Comparison of ENCODE assay signal across 8 cellular contexts in genomic region chr5:111512406-111513174, GRCh38. TPM values are rescaled to one million over a fixed set of nuclear protein-coding genes. Genes with fewer than 3 reads are reported as not detected.
DNase-seq lines count a peak whose midpoint lies in the region; ATAC-seq and TF ChIP-seq lines count a peak whose summit lies in the region.

Gene STARD4 (minus strand): TSS chr5:111512535. CDS start chr5:111507433, 5,102 bp downstream.

- H3K79me2 ChIP-seq in trophoblast cell (ENCODE audit: control insufficient read depth, insufficient read depth, low read length, poor library complexity): peaks cover 11% of the 10 kb centered on the region

- CTCF ChIA-PET in T-cell (lab: Charles Lee): interaction anchor here in 1 of 2 donors (0.7 to 1.5 kb wide), 5 partner anchors 8 to 38 kb away, joined by 3 to 14 read pairs (median 4); no protein-coding TSS in a partner anchor

- H3K4me1 Mint-ChIP-seq in T-cell (peaks cover 18 to 47% (median 43%) of the 10 kb centered on the region in 3 donors), type B pancreatic cell (ENCODE audit: unreplicated experiment) (peaks cover 28% of the 10 kb centered on the region)

- DNase-seq in NCI-H1436 (lab: John Stamatoyannopoulos, UW) (peak; percentile 95), T-cell (peak; percentile 84 to 96 (median 91)), adrenal gland (peak; percentile 97 to 98 (median 98)), cardiac septum (ENCODE audit: low spot score) (peak; percentile 96), trophoblast cell (peak; percentile 78), type B pancreatic cell (ENCODE audit: extremely low spot score, unreplicated experiment) (peak; percentile 94)

- H3K4me1 ChIP-seq in adrenal gland (replicated peaks in 1 of 2) (peaks cover 0 to 25% of the 10 kb centered on the region in 2 donors), trophoblast cell (ENCODE audit: control insufficient read depth in 1 of 2, insufficient read depth in 2 of 2, low read length in 2 of 2) (peaks cover 0 to 3% of the 10 kb centered on the region in 2 experiments)

- peak within 1 kb of the TSS; percentile 72 to 94 (median 88) for H3K27ac ChIP-seq in adrenal gland
- H3K27ac ChIP-seq in trophoblast cell (ENCODE audit: low read depth, low read length): peak within 1 kb of the TSS; percentile 96

- WGBS in adrenal gland, 4 donors: 0 to 1% (median 0%) methylated on average over 20 to 42 of the region's 42 CpGs
- no CpG with 5 or more reads among the region's 42 CpGs for WGBS in trophoblast cell (ENCODE audit: extremely low coverage, insufficient coverage, insufficient read length)

- H3K36me3 ChIP-seq in adrenal gland (replicated peaks in 1 of 2): no peaks in the 10 kb centered on the region
- no peaks in the 10 kb centered on the region for H3K36me3 ChIP-seq in trophoblast cell (ENCODE audit: control insufficient read depth in 1 of 2, insufficient read depth in 2 of 2, low read length in 2 of 2)

- POLR2A ChIA-PET in T-cell (lab: Charles Lee): interaction anchor here (0.5 to 1.7 kb wide), 8 partner anchors 15 to 648 kb away, joined by 3 to 17 read pairs (median 4); partner anchors contain the start of gene WDR36 (in 1 of the 2)

- H4K91ac ChIP-seq in trophoblast cell (ENCODE audit: low read depth, low read length): peak within 1 kb of the TSS; percentile 99

- ATAC-seq in HG02798 (IDR thresholded peaks at IDR 0.05; ENCODE audit: poor library complexity, unreplicated experiment): peak; percentile 94
- peak; percentile 93 to 97 (median 94) for ATAC-seq in T-cell (replicated peaks in 1 of 4)

- no peaks in the 10 kb centered on the region for H3K9me3 ChIP-seq in adrenal gland (replicated peaks in 1 of 3)
- no peaks in the 10 kb centered on the region for H3K9me3 ChIP-seq in trophoblast cell (ENCODE audit: insufficient read depth, low read depth, low read length)

- peak within 1 kb of the TSS; percentile 96 for H2AFZ ChIP-seq in trophoblast cell (ENCODE audit: insufficient read depth, low read length, poor library complexity)

- H2BK5ac ChIP-seq in trophoblast cell (ENCODE audit: low read depth, low read length, poor library complexity): peak within 1 kb of the TSS; percentile 99

- peak within 1 kb of the TSS; percentile 98 for H2BK120ac ChIP-seq in trophoblast cell (ENCODE audit: insufficient read depth, low read length, poor library complexity)

- H3K23ac ChIP-seq in trophoblast cell (ENCODE audit: low read length): no peak within 1 kb of the TSS

- peak within 1 kb of the TSS; percentile 98 to 99 (median 99) for H3K4me3 Mint-ChIP-seq in T-cell
- H3K4me3 Mint-ChIP-seq in type B pancreatic cell: peak within 1 kb of the TSS; percentile 98

- H3K4me3 ChIP-seq in GM12875 (ENCODE audit: low read depth, low read length) (peak within 1 kb of the TSS; percentile 91), adrenal gland (peak within 1 kb of the TSS; percentile 49 to 94 (median 60)), trophoblast cell (ENCODE audit: low read depth, low read length) (peak within 1 kb of the TSS; percentile 99)

- H3K36me3 Mint-ChIP-seq in T-cell (no peaks in the 10 kb centered on the region), type B pancreatic cell (no peaks in the 10 kb centered on the region)

- H3K4ac ChIP-seq in trophoblast cell (ENCODE audit: low read depth, low read length): peak within 1 kb of the TSS; percentile 99

- H3K18ac ChIP-seq in trophoblast cell (ENCODE audit: low read length): peak within 1 kb of the TSS; percentile 99

- peaks cover 12% of the 10 kb centered on the region for H3K79me1 ChIP-seq in trophoblast cell (ENCODE audit: low read length)

- H3K27ac Mint-ChIP-seq in T-cell: peak within 1 kb of the TSS; percentile 95 to 99
- peak within 1 kb of the TSS; percentile 97 for H3K27ac Mint-ChIP-seq in type B pancreatic cell

- peak within 1 kb of the TSS; percentile 99 for H3K14ac ChIP-seq in trophoblast cell (ENCODE audit: low read length)

- H3K9ac ChIP-seq in trophoblast cell (ENCODE audit: low read length): peak within 1 kb of the TSS; percentile 94

- intact Hi-C loops in adrenal gland (cut with DNase I) (no loop called here), cardiac septum (cut with DNase I) (loop anchor here (5.0 kb wide), 1 partner anchor 905 kb away; the partner anchor contains the start of gene EPB41L4A)

- peak within 1 kb of the TSS; percentile 97 for H2AK5ac ChIP-seq in trophoblast cell (ENCODE audit: low read length)

- peak; percentile 86 to 93 for TF ChIP-seq POLR2A in adrenal gland (IDR thresholded peaks at IDR 0.05)

- no peak for TF ChIP-seq CTCF in GM12875 (IDR thresholded peaks at IDR 0.05; ENCODE audit: borderline replicate concordance, insufficient read depth, low read depth, low read length)
- TF ChIP-seq CTCF in adrenal gland (IDR thresholded peaks at IDR 0.05): no peak
- TF ChIP-seq CTCF in type B pancreatic cell (conservative IDR thresholded peaks at IDR 0.05): no peak

- H2BK12ac ChIP-seq in trophoblast cell (ENCODE audit: low read length): peak within 1 kb of the TSS; percentile 93

- peak within 1 kb of the TSS; percentile 92 for H4K12ac ChIP-seq in trophoblast cell (ENCODE audit: low read depth, low read length)

- peak within 1 kb of the TSS; percentile 80 for H3K4me2 ChIP-seq in trophoblast cell (ENCODE audit: low read length)

- H3K27me3 ChIP-seq in adrenal gland (no peaks in the 10 kb centered on the region), trophoblast cell (ENCODE audit: insufficient read depth, low read length) (no peaks in the 10 kb centered on the region)

- H3K27me3 Mint-ChIP-seq in T-cell (no peaks in the 10 kb centered on the region), type B pancreatic cell (no peaks in the 10 kb centered on the region)

- H3K9me3 Mint-ChIP-seq in T-cell: no peaks in the 10 kb centered on the region
- H3K9me3 Mint-ChIP-seq in type B pancreatic cell: no peaks in the 10 kb centered on the region

- H4K8ac ChIP-seq in trophoblast cell (ENCODE audit: low read depth, low read length): peak within 1 kb of the TSS; percentile 95

RNA-seq across cellular contexts. Expression of gene STARD4, which starts in this region (rescaled TPM):
- 10 to 100 TPM; 10.2 to 16.5 (median 12.0) TPM for total RNA-seq in T-cell
- total RNA-seq in adrenal gland: 10 to 100 TPM; 13.3 to 75.9 (median 24.1) TPM
- 10 to 100 TPM in 1 of 3 donors, 1 to 10 TPM in 2; 7.2 to 72.2 (median 7.6) TPM for polyA plus RNA-seq in adrenal gland
- 11.7 TPM for total RNA-seq in cardiac septum
- 50.0 and 51.0 TPM in 2 replicates for polyA plus RNA-seq in trophoblast cell (2013)
- 39.1 and 56.6 TPM in 2 replicates for total RNA-seq in type B pancreatic cell (ENCODE audit: low replicate concordance)

Comparison
In these comparisons a context has a peak if more than half of its experiments do, and no peak if none do; other contexts are left out.
1. Peak in every context shown above with its lines: DNase-seq, ATAC-seq, H3K4me3 ChIP-seq and H3K27ac ChIP-seq.